30 cellular contexts compared by ENCODE assay signal in genomic region chr19:54691582-54692293, GRCh38. TPM values are rescaled to one million over a fixed set of nuclear protein-coding genes. Genes with fewer than 3 reads are reported as not detected.
"Had no signal": no experiment of that assay in that cellular context is flagged by ENCODE, and none has a peak within 500 bp of the region (broad histone marks: within the 10 kb centered on the region; RNA-seq: fewer than 3 reads in every experiment).

No MANE protein-coding gene starts in this region.

- H3K4me3 ChIP-seq: breast epithelium, SJSA1 had no signal

- H3K27me3 ChIP-seq: SJSA1 had no signal

- H3K27ac Mint-ChIP-seq: activated CD4-positive, alpha-beta memory T cell treated with anti-CD3 and anti-CD28 coated beads, Interleukin-2, amount 10 ng/mL, durations not matched to agents 7 days and 5 days; activated CD4-positive, alpha-beta T cell treated with anti-CD3 and anti-CD28 coated beads for 36 hours; activated naive CD4-positive, alpha-beta T cell treated with anti-CD3 and anti-CD28 coated beads for 36 hours; activated naive CD8-positive, alpha-beta T cell treated with anti-CD3 and anti-CD28 coated beads, Interleukin-2, amount 10 ng/mL, durations not matched to agents 7 days and 5 days; activated T-helper 17 cell treated with anti-CD3 and anti-CD28 coated beads, Interleukin-2, amount 50 U/mL, for 72 hours; T-helper 1 cell treated with Interleukin-12 subunit alpha and Interleukin-12 subunit beta and Interleukin-4 antibody, amounts not matched to agents 30 μg/mL and 1 μg/mL, for 36 hours had no signal

- H3K36me3 Mint-ChIP-seq: activated naive CD8-positive, alpha-beta T cell treated with anti-CD3 and anti-CD28 coated beads, Interleukin-2, amount 10 ng/mL, durations not matched to agents 7 days and 5 days had no signal

- H3K36me3 ChIP-seq: breast epithelium, SJSA1, WERI-Rb-1 had no signal

- DNase-seq: activated CD4-positive, alpha-beta memory T cell treated with anti-CD3 and anti-CD28 coated beads, Interleukin-2, amount 10 ng/mL, durations not matched to agents 7 days and 5 days; activated CD4-positive, alpha-beta T cell treated with anti-CD3 and anti-CD28 coated beads for 36 hours; activated CD4-positive, alpha-beta T cell treated with anti-CD3 and anti-CD28 coated beads, Interleukin-2, amount 50 U/mL, for 1 hour; activated gamma-delta T cell; activated naive CD4-positive, alpha-beta T cell treated with anti-CD3 and anti-CD28 coated beads for 36 hours; activated naive CD8-positive, alpha-beta T cell treated with anti-CD3 and anti-CD28 coated beads, Interleukin-2, amount 10 ng/mL, durations not matched to agents 7 days and 5 days; activated T-cell treated with anti-CD3 and anti-CD28 coated beads for 4 hours; activated T-cell treated with anti-CD3 and anti-CD28 coated beads, Interleukin-2, amount 50 U/mL, for 48 hours; aorta; caudate nucleus; KG1; NCI-H1105; NCI-H1436; NCI-H1694 treated with DMSO at 0.1 percent for 48 hours; NCI-H2029 treated with DMSO at 0.1 percent for 48 hours; NCI-H345; NCI-H510A; NCI-H526 treated with DMSO at 0.1 percent for 48 hours; NK-92 treated with Interleukin-12 subunit alpha and Interleukin-12 subunit beta, amount 100 ng/mL, for 24 hours; PC-3; SHP77; WERI-Rb-1 had no signal

- ATAC-seq: activated CD4-positive, alpha-beta T cell treated with anti-CD3 and anti-CD28 coated beads for 36 hours; activated T-helper 17 cell treated with anti-CD3 and anti-CD28 coated beads, Interleukin-2, amount 50 U/mL, for 72 hours; PC-3 had no signal

- H3K9me3 ChIP-seq: breast epithelium, SJSA1 had no signal

- H3K4me3 Mint-ChIP-seq: activated CD4-positive, alpha-beta memory T cell treated with anti-CD3 and anti-CD28 coated beads, Interleukin-2, amount 10 ng/mL, durations not matched to agents 7 days and 5 days; activated CD4-positive, alpha-beta T cell treated with anti-CD3 and anti-CD28 coated beads for 36 hours; activated naive CD4-positive, alpha-beta T cell treated with anti-CD3 and anti-CD28 coated beads for 36 hours; activated naive CD8-positive, alpha-beta T cell treated with anti-CD3 and anti-CD28 coated beads, Interleukin-2, amount 10 ng/mL, durations not matched to agents 7 days and 5 days; activated T-helper 17 cell treated with anti-CD3 and anti-CD28 coated beads, Interleukin-2, amount 50 U/mL, for 72 hours; T-helper 1 cell treated with Interleukin-12 subunit alpha and Interleukin-12 subunit beta and Interleukin-4 antibody, amounts not matched to agents 30 μg/mL and 1 μg/mL, for 36 hours had no signal

- H3K9me3 Mint-ChIP-seq: activated CD4-positive, alpha-beta memory T cell treated with anti-CD3 and anti-CD28 coated beads, Interleukin-2, amount 10 ng/mL, durations not matched to agents 7 days and 5 days had no signal

- H3K4me1 Mint-ChIP-seq: activated CD4-positive, alpha-beta T cell treated with anti-CD3 and anti-CD28 coated beads for 36 hours; activated naive CD8-positive, alpha-beta T cell treated with anti-CD3 and anti-CD28 coated beads, Interleukin-2, amount 10 ng/mL, durations not matched to agents 7 days and 5 days; activated T-helper 17 cell treated with anti-CD3 and anti-CD28 coated beads, Interleukin-2, amount 50 U/mL, for 72 hours had no signal

RNA-seq across cellular contexts. Expression of gene LILRB4, which starts 29.0 kb away (rescaled TPM):
- total RNA-seq: activated CD4-positive, alpha-beta memory T cell treated with anti-CD3 and anti-CD28 coated beads, Interleukin-2, amount 10 ng/mL, durations not matched to agents 7 days and 5 days; activated CD4-positive, alpha-beta T cell treated with anti-CD3 and anti-CD28 coated beads for 36 hours; activated CD8-positive, alpha-beta memory T cell treated with anti-CD3 and anti-CD28 coated beads for 36 hours; activated naive CD4-positive, alpha-beta T cell treated with anti-CD3 and anti-CD28 coated beads for 36 hours; activated T-helper 17 cell treated with anti-CD3 and anti-CD28 coated beads, Interleukin-2, amount 50 U/mL, for 72 hours; LHCN-M2; M059J; PC-3; SJSA1 had no signal

RNA-seq across cellular contexts. Expression of gene KIR3DL3, which starts 32.5 kb away (rescaled TPM):
- total RNA-seq: activated CD4-positive, alpha-beta memory T cell treated with anti-CD3 and anti-CD28 coated beads, Interleukin-2, amount 10 ng/mL, durations not matched to agents 7 days and 5 days; activated CD4-positive, alpha-beta T cell treated with anti-CD3 and anti-CD28 coated beads for 36 hours; activated CD8-positive, alpha-beta memory T cell treated with anti-CD3 and anti-CD28 coated beads for 36 hours; activated naive CD4-positive, alpha-beta T cell treated with anti-CD3 and anti-CD28 coated beads for 36 hours; activated naive CD8-positive, alpha-beta T cell treated with anti-CD3 and anti-CD28 coated beads, Interleukin-2, amount 10 ng/mL, durations not matched to agents 7 days and 5 days; activated T-helper 17 cell treated with anti-CD3 and anti-CD28 coated beads, Interleukin-2, amount 50 U/mL, for 72 hours; aorta; breast epithelium; cerebellum; LHCN-M2; M059J; PC-3; SJSA1 had no signal

RNA-seq across cellular contexts. Expression of gene KIR2DL3, which starts 46.6 kb away (rescaled TPM):
- total RNA-seq: activated CD4-positive, alpha-beta memory T cell treated with anti-CD3 and anti-CD28 coated beads, Interleukin-2, amount 10 ng/mL, durations not matched to agents 7 days and 5 days; activated CD4-positive, alpha-beta T cell treated with anti-CD3 and anti-CD28 coated beads for 36 hours; activated naive CD4-positive, alpha-beta T cell treated with anti-CD3 and anti-CD28 coated beads for 36 hours; activated T-helper 17 cell treated with anti-CD3 and anti-CD28 coated beads, Interleukin-2, amount 50 U/mL, for 72 hours; aorta; breast epithelium; cerebellum; LHCN-M2; M059J; PC-3; SJSA1 had no signal
